Comparison of ENCODE assay signal across 8 cellular contexts in genomic region chr17:75878174-75878998, GRCh38. TPM values are rescaled to one million over a fixed set of nuclear protein-coding genes. Genes with fewer than 3 reads are reported as not detected.
DNase-seq lines count a peak whose midpoint lies in the region; ATAC-seq and TF ChIP-seq lines count a peak whose summit lies in the region.

Gene TRIM47, minus strand, starts transcription at chr17:75878581. Its CDS starts 33 bp downstream, at chr17:75878548.

- H3K4me3 Mint-ChIP-seq in activated naive CD8-positive, alpha-beta T cell treated with anti-CD3 and anti-CD28 coated beads, Interleukin-2, amount 50 U/mL, for 24 hours: peak within 1 kb of the TSS; percentile 84

- peaks cover 0 to 27% (median 22%) of the 10 kb centered on the region in 9 donors for H3K36me3 ChIP-seq in heart left ventricle
- H3K36me3 ChIP-seq in ovary: no peaks in the 10 kb centered on the region

- no peaks in the 10 kb centered on the region for H3K36me3 Mint-ChIP-seq in activated naive CD8-positive, alpha-beta T cell treated with anti-CD3 and anti-CD28 coated beads, Interleukin-2, amount 50 U/mL, for 24 hours (ENCODE audit: low read depth)

- DNase-seq in T-helper 2 cell (no peak), LoVo (ENCODE audit: low spot score) (peak; percentile 49), heart left ventricle (peak; percentile 69 to 90 (median 84)), ovary (peak; percentile 71 to 87 (median 79))
- no peak for DNase-seq in activated naive CD8-positive, alpha-beta T cell treated with anti-CD3 and anti-CD28 coated beads, Interleukin-2, amount 50 U/mL, for 24 hours

- no peaks in the 10 kb centered on the region for H3K27me3 ChIP-seq in heart left ventricle
- H3K27me3 ChIP-seq in ovary: no peaks in the 10 kb centered on the region

- H3K9me3 ChIP-seq in heart left ventricle: no peaks in the 10 kb centered on the region
- no peaks in the 10 kb centered on the region for H3K9me3 ChIP-seq in ovary

- H3K27ac Mint-ChIP-seq in activated naive CD8-positive, alpha-beta T cell treated with anti-CD3 and anti-CD28 coated beads, Interleukin-2, amount 50 U/mL, for 24 hours: peak within 1 kb of the TSS; percentile 87

- TF ChIP-seq POLR2A in heart left ventricle (IDR thresholded peaks at IDR 0.05) (peak in 1 of 2 donors; percentile 93), ovary (IDR thresholded peaks at IDR 0.05) (peak; percentile 53)

- H3K4me1 ChIP-seq in heart left ventricle (peaks cover 10 to 57% (median 36%) of the 10 kb centered on the region in 12 donors), ovary (ENCODE audit: insufficient read depth) (peaks cover 16% of the 10 kb centered on the region)

- peaks cover 5% of the 10 kb centered on the region for H3K27me3 Mint-ChIP-seq in activated naive CD8-positive, alpha-beta T cell treated with anti-CD3 and anti-CD28 coated beads, Interleukin-2, amount 50 U/mL, for 24 hours

- 1 to 2% (median 1%) methylated on average over 39 to 87 of the region's 87 CpGs for WGBS in heart left ventricle, 4 donors
- 1 to 2% (median 1%) methylated on average over 50 to 87 of the region's 87 CpGs for WGBS in ovary, 3 donors

- H3K9me3 Mint-ChIP-seq in activated naive CD8-positive, alpha-beta T cell treated with anti-CD3 and anti-CD28 coated beads, Interleukin-2, amount 50 U/mL, for 24 hours: no peaks in the 10 kb centered on the region

- no peak for TF ChIP-seq EP300 in ovary (IDR thresholded peaks at IDR 0.05)

- H3K27ac ChIP-seq in heart left ventricle: peak within 1 kb of the TSS; percentile 91 to 99 (median 96)
- peak within 1 kb of the TSS; percentile 83 to 87 for H3K27ac ChIP-seq in ovary

- peak within 1 kb of the TSS; percentile 64 to 96 (median 78) for H3K4me3 ChIP-seq in heart left ventricle
- H3K4me3 ChIP-seq in ovary: peak within 1 kb of the TSS; percentile 48

- TF ChIP-seq CTCF in heart left ventricle (IDR thresholded peaks at IDR 0.05): peak in 2 of 12 donors; percentile 11 to 34
- peak; percentile 7 to 40 (median 11) for TF ChIP-seq CTCF in ovary (IDR thresholded peaks at IDR 0.05)

- peak; percentile 17 for ATAC-seq in activated naive CD8-positive, alpha-beta T cell treated with anti-CD3 and anti-CD28 coated beads, Interleukin-2, amount 50 U/mL, for 24 hours
- ATAC-seq in heart left ventricle: peak; percentile 13 to 68 (median 47)
- ATAC-seq in GM19397 (IDR thresholded peaks at IDR 0.05; ENCODE audit: unreplicated experiment): no peak
- ATAC-seq in HG02759 (IDR thresholded peaks at IDR 0.05; ENCODE audit: unreplicated experiment): no peak

- peaks cover 35% of the 10 kb centered on the region for H3K4me1 Mint-ChIP-seq in activated naive CD8-positive, alpha-beta T cell treated with anti-CD3 and anti-CD28 coated beads, Interleukin-2, amount 50 U/mL, for 24 hours

- intact Hi-C loops in T-helper 2 cell treated with Interferon-gamma antibody and Interleukin-4, amounts not matched to agents 100 ng/mL and 5 ng/mL, for 36 hours (cut with micrococcal nuclease): loop anchor here (2.0 kb wide), 1 partner anchor 18 kb away; the partner anchor contains the start of gene TRIM65
- intact Hi-C loops in heart left ventricle (cut with DNase I): loop anchor here in 5 of 10 donors (1.0 to 10.0 kb wide), 3 partner anchors 16 to 104 kb away; partner anchors contain the start of gene WBP2 (in 2 of the 5)
- intact Hi-C loops in ovary (cut with DNase I): loop anchor here in 1 of 4 donors (10.0 kb wide), 1 partner anchor 104 kb away; a partner anchor contains a TSS

RNA-seq across cellular contexts. Expression of gene TRIM47, which starts in this region (rescaled TPM):
- total RNA-seq in T-helper 2 cell treated with Interferon-gamma antibody and Interleukin-4, amounts not matched to agents 100 ng/mL and 5 ng/mL, for 36 hours: 19.8 and 22.5 TPM in 2 replicates
- total RNA-seq in heart left ventricle (10 to 100 TPM; 20.3 to 53.4 (median 31.8) TPM), ovary (10 to 100 TPM in 6 of 7 donors, 1 to 10 TPM in 1; 7.2 to 38.3 (median 18.6) TPM)
- polyA plus RNA-seq in heart left ventricle (10 to 100 TPM; 20.1 to 23.3 TPM), ovary (10 to 100 TPM; 10.1 to 11.5 TPM)

Comparison
In these comparisons a context has a peak if more than half of its experiments do, and no peak if none do; other contexts are left out.
1. DNase-seq: peak in LoVo (single experiment), heart left ventricle (5 of 5) and ovary (5 of 5); none in T-helper 2 cell (0 of 5) and activated naive CD8-positive, alpha-beta T cell treated with anti-CD3 and anti-CD28 coated beads, Interleukin-2, amount 50 U/mL, for 24 hours (single experiment).
2. ATAC-seq: peak in activated naive CD8-positive, alpha-beta T cell treated with anti-CD3 and anti-CD28 coated beads, Interleukin-2, amount 50 U/mL, for 24 hours (single experiment) and heart left ventricle (4 of 4); none in GM19397 (single experiment) and HG02759 (single experiment).